ENCODE assay signal across 15 cellular contexts in genomic region chr9:94097788-94098413, GRCh38. TPM values are rescaled to one million over a fixed set of nuclear protein-coding genes. Genes with fewer than 3 reads are reported as not detected.
A peak's percentile ranks its signal among the peaks of the same experiment; 100 is the strongest.
DNase-seq lines count a peak whose midpoint lies in the region; ATAC-seq and TF ChIP-seq lines count a peak whose summit lies in the region.
"Had no signal": no experiment of that assay in that cellular context is flagged by ENCODE, and none has a peak within 500 bp of the region (broad histone marks: within the 10 kb centered on the region; RNA-seq: fewer than 3 reads in every experiment).

No MANE protein-coding gene starts in this region.

- intact Hi-C loops in posterior cingulate gyrus (cut with DNase I), result no loop called here

- ATAC-seq in GM19455 (IDR thresholded peaks at IDR 0.05; ENCODE audit: unreplicated experiment), result no peak
- ATAC-seq: left colon had no signal

- in situ Hi-C loops in GM13977 (cut with MboI; ENCODE audit: low pct_unique_long_range_greater_than_20kb, low sequenced_read_pairs, unreplicated experiment), result no loop called here

- peak overlapping the region; percentile 44 for H3K27ac ChIP-seq in epithelial cell of prostate
- H3K27ac ChIP-seq: ovary, PC-9 had no signal

- DNase-seq in EL, result peak; percentile 95
- DNase-seq in RPMI7951 (ENCODE audit: low read depth), result peak; percentile 93
- peak; percentile 66 for DNase-seq in epithelial cell of prostate (ENCODE audit: low read depth, low spot score)
- peak in 9 of 10 donors; percentile 28 to 91 (median 52) for DNase-seq in posterior cingulate gyrus
- DNase-seq in GM13977 (ENCODE audit: low spot score), result no peak
- DNase-seq in OCI-M2 (lab: John Stamatoyannopoulos, UW; ENCODE audit: unreplicated experiment), result no peak
- no peak for DNase-seq in iPS-NIHi11 (ENCODE audit: low spot score)
- DNase-seq: activated CD8-positive, alpha-beta memory T cell treated with anti-CD3 and anti-CD28 coated beads, Interleukin-2, amount 50 U/mL, for 4 hours; Calu3; esophagus squamous epithelium; left colon; ovary; stimulated activated CD4-positive, alpha-beta T cell treated with anti-CD3 and anti-CD28 coated beads, Interleukin-2, amount 100 ng/mL, for 48 hours had no signal

- no peak for TF ChIP-seq CTCF in GM13977 (IDR thresholded peaks at IDR 0.05; ENCODE audit: extremely low read depth, insufficient read depth, missing control alignments)

RNA-seq across cellular contexts. Expression of gene PTPDC1, which starts 13.6 kb away (rescaled TPM):
- total RNA-seq in RPMI7951 (2014; rRNA removed; shearing (Covaris generic)), result 9.5 and 11.3 TPM in 2 replicates

Comparison
In these comparisons a context has a peak if more than half of its experiments do, and no peak if none do; other contexts are left out.
1. DNase-seq: peak in EL (single experiment), RPMI7951 (single experiment), epithelial cell of prostate (single experiment) and posterior cingulate gyrus (9 of 10); none in GM13977 (single experiment), OCI-M2 (single experiment) and iPS-NIHi11 (single experiment).